28 cellular contexts compared by ENCODE assay signal in genomic region chr14:102226356-102227125, GRCh38.
DNase-seq lines count a peak whose midpoint lies in the region; ATAC-seq and TF ChIP-seq lines count a peak whose summit lies in the region.
"Had no signal": no experiment of that assay in that cellular context is flagged by ENCODE, and none has a peak within 500 bp of the region (broad histone marks: within the 10 kb centered on the region; RNA-seq: fewer than 3 reads in every experiment).

No MANE protein-coding gene starts in this region.

- H3K18ac ChIP-seq in neuronal stem cell (ENCODE audit: low read length), result peak overlapping the region; percentile 5

- no peaks in the 10 kb centered on the region for H3K79me2 ChIP-seq in Karpas-422 (ENCODE audit: low read length)

- H3K9ac ChIP-seq in BLaER1 (no peak overlapping the region), Karpas-422 (ENCODE audit: low read length) (no peak overlapping the region), neuronal stem cell (ENCODE audit: low read depth, low read length, poor library complexity) (peak overlapping the region; percentile 53)
- H3K9ac ChIP-seq: BLaER1 treated with 17β-estradiol and CSF1 and Interleukin-3, amounts not matched to agents 10 nM and 100 nM had no signal

- H2AK5ac ChIP-seq in neuronal stem cell (ENCODE audit: low read depth, low read length), result peak overlapping the region; percentile 33

- no peak overlapping the region for H3K23ac ChIP-seq in neuronal stem cell (ENCODE audit: low read depth, low read length, poor library complexity)

- H3K79me1 ChIP-seq in neuronal stem cell (ENCODE audit: low read depth, low read length), result peaks cover 2% of the 10 kb centered on the region

- H3K4me2 ChIP-seq in BLaER1, result 0 out of 2 replicates have a peak overlapping the region, but pooled peaks have one; percentile 14
- peak overlapping the region; percentile 30 for H3K4me2 ChIP-seq in Karpas-422 (ENCODE audit: low read depth, low read length, poor library complexity, severe bottlenecking)
- no peak overlapping the region for H3K4me2 ChIP-seq in neuronal stem cell (ENCODE audit: insufficient read depth, low read length, poor library complexity, severe bottlenecking)

- no peak overlapping the region for H4K8ac ChIP-seq in neuronal stem cell (ENCODE audit: low read depth, low read length)

- no peak overlapping the region for H4K91ac ChIP-seq in neuronal stem cell (ENCODE audit: low read depth, low read length, poor library complexity)

- H2AFZ ChIP-seq in Karpas-422 (ENCODE audit: low read length) (no peak overlapping the region), neuronal stem cell (ENCODE audit: low read length) (no peak overlapping the region)

- no peak overlapping the region for H2BK5ac ChIP-seq in neuronal stem cell (ENCODE audit: low read length)

- no peak overlapping the region for H2BK15ac ChIP-seq in neuronal stem cell (ENCODE audit: low read length)

- intact Hi-C loops in dorsolateral prefrontal cortex (cut with DNase I), result loop anchor here in 1 of 2 donors (5.0 kb wide), 1 partner anchor 291 kb away; no protein-coding TSS in a partner anchor

- no peak overlapping the region for H3K27ac ChIP-seq in BLaER1
- H3K27ac ChIP-seq in Karpas-422 (ENCODE audit: low read length), result no peak overlapping the region
- peak overlapping the region in 39 of 59 donors; percentile 3 to 78 (median 48) for H3K27ac ChIP-seq in dorsolateral prefrontal cortex
- H3K27ac ChIP-seq in neuronal stem cell (replicated peaks; ENCODE audit: low read length), result no peak overlapping the region
- no peak overlapping the region for H3K27ac ChIP-seq in caudate nucleus (ENCODE audit: low read depth, low read length)
- H3K27ac ChIP-seq: BLaER1 treated with 17β-estradiol and CSF1 and Interleukin-3, amounts not matched to agents 10 nM and 100 nM; gastrocnemius medialis; left lung; ovary had no signal

- DNase-seq in Karpas-422, result no peak
- DNase-seq in dorsolateral prefrontal cortex, result no peak
- no peak for DNase-seq in neuronal stem cell (ENCODE audit: low spot score)
- DNase-seq in caudate nucleus (lab: John Stamatoyannopoulos, UW), result no peak
- DNase-seq in OCI-M2 (lab: John Stamatoyannopoulos, UW; ENCODE audit: unreplicated experiment), result no peak
- DNase-seq: activated CD4-positive, alpha-beta memory T cell treated with anti-CD3 and anti-CD28 coated beads for 36 hours; activated CD4-positive, CD25-positive, alpha-beta regulatory T cell treated with anti-CD3 and anti-CD28 coated beads, Interleukin-2, amount 50 U/mL, for 72 hours; activated CD8-positive, alpha-beta memory T cell treated with anti-CD3 and anti-CD28 coated beads, Interleukin-2, amount 50 U/mL, for 48 hours; anterior cingulate cortex; gastrocnemius medialis; GF-D8; hippocampal formation; left lung; MV-4-11; naive thymus-derived CD8-positive, alpha-beta T cell; NCI-H510A; retina; small intestine; stimulated activated CD4-positive, alpha-beta T cell treated with anti-CD3 and anti-CD28 coated beads, Interleukin-1b, Interleukin-23, amount 100 ng/mL, for 48 hours; stimulated activated CD8-positive, alpha-beta memory T cell treated with anti-CD3 and anti-CD28 coated beads, Interleukin-4, amount 100 ng/mL, for 48 hours; stimulated activated naive CD8-positive, alpha-beta T cell treated with anti-CD3 and anti-CD28 coated beads, Interleukin-15, amount 100 ng/mL, for 72 hours; trophoblast cell had no signal

- H4K20me1 ChIP-seq in BLaER1 (peaks cover under 1% of the 10 kb centered on the region; the same call in 1 of the 2 replicates), Karpas-422 (ENCODE audit: insufficient read depth, low read depth, low read length) (peaks cover 28% of the 10 kb centered on the region)

- no peak overlapping the region for H3K4ac ChIP-seq in neuronal stem cell (ENCODE audit: low read length)

- H3K9me3 ChIP-seq in BLaER1, result no peaks in the 10 kb centered on the region
- no peaks in the 10 kb centered on the region for H3K9me3 ChIP-seq in Karpas-422 (ENCODE audit: low read length)
- peaks cover 0 to 5% of the 10 kb centered on the region in 2 donors for H3K9me3 ChIP-seq in neuronal stem cell (replicated peaks in 1 of 2; ENCODE audit: control insufficient read depth in 2 of 2, insufficient read depth in 1 of 2, low read depth in 1 of 2, low read length in 2 of 2)
- H3K9me3 ChIP-seq: BLaER1 treated with 17β-estradiol and CSF1 and Interleukin-3, amounts not matched to agents 10 nM and 100 nM; gastrocnemius medialis; left lung; ovary had no signal

- H3K36me3 ChIP-seq in BLaER1 (peaks cover 8% of the 10 kb centered on the region), Karpas-422 (ENCODE audit: insufficient read depth, low read length) (no peaks in the 10 kb centered on the region), neuronal stem cell (replicated peaks in 1 of 2; ENCODE audit: control insufficient read depth in 2 of 2, insufficient read depth in 2 of 2, low read length in 2 of 2) (peaks cover 12 to 15% of the 10 kb centered on the region in 2 donors)
- H3K36me3 ChIP-seq: gastrocnemius medialis, ovary had no signal

- H3K14ac ChIP-seq in neuronal stem cell (ENCODE audit: low read length), result peak overlapping the region; percentile 51

- H3K27me3 ChIP-seq in BLaER1, result no peaks in the 10 kb centered on the region
- H3K27me3 ChIP-seq in Karpas-422 (ENCODE audit: low read length), result no peaks in the 10 kb centered on the region; the same call in 1 of the 2 replicates
- no peaks in the 10 kb centered on the region for H3K27me3 ChIP-seq in dorsolateral prefrontal cortex
- H3K27me3 ChIP-seq in neuronal stem cell (ENCODE audit: control insufficient read depth in 3 of 3, insufficient read depth in 3 of 3, low read depth in 1 of 3, low read length in 3 of 3), result no peaks in the 10 kb centered on the region
- H3K27me3 ChIP-seq: BLaER1 treated with 17β-estradiol and CSF1 and Interleukin-3, amounts not matched to agents 10 nM and 100 nM; gastrocnemius medialis; left lung; ovary had no signal

- no peak overlapping the region for H2BK120ac ChIP-seq in neuronal stem cell (ENCODE audit: low read depth, low read length)

- peak in 8 of 56 donors; percentile 9 to 21 (median 12) for TF ChIP-seq CTCF in dorsolateral prefrontal cortex (IDR thresholded peaks at IDR 0.05 in 54 of 56, conservative IDR thresholded peaks at IDR 0.05 in 2 of 56; ENCODE audit: low read depth in 1 of 56, partially characterized antibody in 56 of 56)

- no peak overlapping the region for H3K4me3 ChIP-seq in BLaER1
- no peak overlapping the region for H3K4me3 ChIP-seq in Karpas-422 (ENCODE audit: low read length)
- no peak overlapping the region for H3K4me3 ChIP-seq in dorsolateral prefrontal cortex
- no peak overlapping the region for H3K4me3 ChIP-seq in neuronal stem cell (ENCODE audit: low read length in 2 of 2)
- H3K4me3 ChIP-seq: BLaER1 treated with 17β-estradiol and CSF1 and Interleukin-3, amounts not matched to agents 10 nM and 100 nM; left lung; ovary had no signal

- no CpG with 5 or more reads among the region's 27 CpGs for WGBS in neuronal stem cell (ENCODE audit: extremely low coverage in 2 of 2, insufficient read length in 2 of 2, insufficient replicate concordance in 1 of 2), 2 donors

- ATAC-seq in GM21529 (IDR thresholded peaks at IDR 0.05; ENCODE audit: unreplicated experiment) (no peak), GM18517 (IDR thresholded peaks at IDR 0.05; ENCODE audit: unreplicated experiment) (no peak)
- ATAC-seq: activated naive CD4-positive, alpha-beta T cell treated with anti-CD3 and anti-CD28 coated beads, Interleukin-2, amount 50 U/mL, for 72 hours; gastrocnemius medialis; left lung; naive thymus-derived CD8-positive, alpha-beta T cell had no signal

- H3K4me1 ChIP-seq in BLaER1 (peaks cover 23% of the 10 kb centered on the region), Karpas-422 (ENCODE audit: low read length) (peaks cover 4% of the 10 kb centered on the region; the same call in 1 of the 2 replicates), neuronal stem cell (ENCODE audit: control insufficient read depth in 2 of 2, insufficient read depth in 1 of 2, low read depth in 1 of 2, low read length in 2 of 2) (peaks cover 0 to 3% of the 10 kb centered on the region in 2 donors)
- H3K4me1 ChIP-seq: gastrocnemius medialis, left lung had no signal

- no peaks in the 10 kb centered on the region for H3K9me2 ChIP-seq in Karpas-422 (replicated peaks; ENCODE audit: insufficient read depth, low read length)

- no peak overlapping the region for H2BK12ac ChIP-seq in neuronal stem cell (ENCODE audit: low read length)

Comparison
In these comparisons a context has a peak if more than half of its experiments do, and no peak if none do; other contexts are left out.
1. H3K27ac ChIP-seq: peak in dorsolateral prefrontal cortex (39 of 59); none in BLaER1 (single experiment), Karpas-422 (single experiment), neuronal stem cell (single experiment) and caudate nucleus (single experiment).